8 cellular contexts compared by ENCODE assay signal in the genomic region with DNA sequence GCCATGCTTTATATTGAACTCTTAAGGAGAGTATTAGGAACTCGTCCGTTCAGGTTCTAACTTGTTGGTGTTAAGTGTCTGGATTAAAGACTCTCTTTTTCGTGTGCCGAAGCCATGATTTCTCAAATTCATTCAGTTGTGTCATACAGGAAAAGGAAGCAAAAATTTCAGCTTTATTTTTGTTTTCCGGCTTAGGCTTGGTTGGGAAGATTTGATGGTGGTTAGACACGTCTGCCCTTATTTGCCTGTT. TPM values are rescaled to one million over a fixed set of nuclear protein-coding genes. Genes with fewer than 3 reads are reported as not detected.
DNase-seq lines count a peak whose midpoint lies in the region; ATAC-seq and TF ChIP-seq lines count a peak whose summit lies in the region.

No MANE protein-coding gene starts in this region.

- CTCF ChIA-PET in BJ (lab: Yijun Ruan, JAX), result interaction anchor here (1.3 to 2.1 kb wide), 4 partner anchors 11 to 78 kb away, joined by 3 to 7 read pairs (median 5); a partner anchor contains a TSS

- no peak for ATAC-seq in HG03460 (IDR thresholded peaks at IDR 0.05; ENCODE audit: unreplicated experiment)

- H3K4me3 ChIP-seq in BJ (ENCODE audit: low read depth, low read length) (peak overlapping the region; percentile 60), astrocyte of the spinal cord (ENCODE audit: low read depth, low read length) (peak overlapping the region; percentile 64), lower leg skin (ENCODE audit: low read depth, poor library complexity, severe bottlenecking) (peak overlapping the region; percentile 55)

- peaks cover 15% of the 10 kb centered on the region for H3K27me3 Mint-ChIP-seq in HFFc6 (ENCODE audit: insufficient read depth)
- H3K27me3 Mint-ChIP-seq in type B pancreatic cell, result no peaks in the 10 kb centered on the region

- in situ Hi-C loops in astrocyte of the spinal cord (cut with HindIII; ENCODE audit: low sequenced_read_pairs), result no loop called here

- 0% methylated on average over 6 of the region's 6 CpGs for WGBS in lower leg skin, 2 donors

- POLR2A ChIA-PET in BJ (lab: Charles Lee), result no interaction called here

- TF ChIP-seq CTCF in BJ (IDR thresholded peaks at IDR 0.05; ENCODE audit: insufficient read depth, low read depth, low read length) (no peak), HFFc6 (IDR thresholded peaks at IDR 0.05) (no peak), astrocyte of the spinal cord (IDR thresholded peaks at IDR 0.05; ENCODE audit: low read depth, low read length) (no peak), lower leg skin (IDR thresholded peaks at IDR 0.05) (no peak), type B pancreatic cell (conservative IDR thresholded peaks at IDR 0.05) (no peak)

- DNase-seq in BJ (ENCODE audit: low read depth) (no peak), HFFc6 (no peak), astrocyte of the spinal cord (ENCODE audit: low read depth, low spot score) (peak; percentile 33), lower leg skin (ENCODE audit: low spot score in 2 of 2) (no peak), type B pancreatic cell (ENCODE audit: extremely low spot score, unreplicated experiment) (no peak), foreskin melanocyte (no peak), NCI-H2107 (lab: John Stamatoyannopoulos, UW) (no peak)

- H3K4me3 Mint-ChIP-seq in HFFc6, result peak overlapping the region; percentile 97
- H3K4me3 Mint-ChIP-seq in type B pancreatic cell, result peak overlapping the region; percentile 97

- H3K4me1 Mint-ChIP-seq in HFFc6 (ENCODE audit: low read depth) (peaks cover 40% of the 10 kb centered on the region), type B pancreatic cell (ENCODE audit: unreplicated experiment) (peaks cover 30% of the 10 kb centered on the region)

- no peak for TF ChIP-seq POLR2A in lower leg skin (IDR thresholded peaks at IDR 0.05)

- H3K27me3 ChIP-seq in BJ (ENCODE audit: control insufficient read depth, insufficient read depth, low read length), result no peaks in the 10 kb centered on the region

- intact Hi-C loops in lower leg skin (cut with DNase I; ENCODE audit: low total_unique reads), result no loop called here

- peaks cover 10% of the 10 kb centered on the region for H3K36me3 ChIP-seq in BJ (ENCODE audit: control insufficient read depth, insufficient read depth, low read length)

- H3K36me3 Mint-ChIP-seq in HFFc6 (ENCODE audit: low read depth), result peaks cover 20% of the 10 kb centered on the region
- peaks cover 9% of the 10 kb centered on the region for H3K36me3 Mint-ChIP-seq in type B pancreatic cell

- H3K9me3 Mint-ChIP-seq in HFFc6 (no peaks in the 10 kb centered on the region), type B pancreatic cell (no peaks in the 10 kb centered on the region)

- peak overlapping the region; percentile 98 for H3K27ac Mint-ChIP-seq in HFFc6
- peak overlapping the region; percentile 95 for H3K27ac Mint-ChIP-seq in type B pancreatic cell

RNA-seq across cellular contexts. Expression of a gene that starts 0.9 kb away (rescaled TPM):
- 33.7 and 45.6 TPM in 2 replicates for polyA plus RNA-seq in BJ (2011; rRNA removed)
- polyA minus RNA-seq in BJ (2011; rRNA and poly(A)+ RNA removed), result 43.7 and 55.2 TPM in 2 replicates
- 10 to 100 TPM; 52.0 to 65.8 (median 56.2) TPM for total RNA-seq in HFFc6 (2021; fragmentation: NEBNext Ultra II Directional; extraction: Animal tissue kit (Norgen Biotek cat#: 25700))
- total RNA-seq in lower leg skin (10 to 100 TPM; 40.6 to 59.7 (median 49.7) TPM), type B pancreatic cell (ENCODE audit: low replicate concordance) (44.1 and 51.9 TPM in 2 replicates)

RNA-seq across cellular contexts. Expression of a gene that starts 30.7 kb away (rescaled TPM):
- polyA plus RNA-seq in BJ (2011; rRNA removed), result 243 and 288 TPM in 2 replicates
- 72.3 and 109 TPM in 2 replicates for polyA minus RNA-seq in BJ (2011; rRNA and poly(A)+ RNA removed)
- total RNA-seq in HFFc6 (2021; fragmentation: NEBNext Ultra II Directional; extraction: Animal tissue kit (Norgen Biotek cat#: 25700)), result 100 to 1,000 TPM; 161 to 196 (median 169) TPM
- total RNA-seq in lower leg skin (100 to 1,000 TPM in 2 of 4 donors, 10 to 100 TPM in 2; 85.9 to 101 (median 94.7) TPM), type B pancreatic cell (ENCODE audit: low replicate concordance) (76.5 and 96.3 TPM in 2 replicates)

RNA-seq across cellular contexts. Expression of a gene that starts 34.5 kb away (rescaled TPM):
- polyA plus RNA-seq in BJ (2011; rRNA removed), result not detected in 2 replicates
- polyA minus RNA-seq in BJ (2011; rRNA and poly(A)+ RNA removed), result not detected in 2 replicates
- total RNA-seq in HFFc6 (2021; fragmentation: NEBNext Ultra II Directional; extraction: Animal tissue kit (Norgen Biotek cat#: 25700)), result not detected
- total RNA-seq in lower leg skin (not detected), type B pancreatic cell (ENCODE audit: low replicate concordance) (not detected in 2 replicates)
